Comparison of ENCODE assay signal across 16 cellular contexts in the genomic region with DNA sequence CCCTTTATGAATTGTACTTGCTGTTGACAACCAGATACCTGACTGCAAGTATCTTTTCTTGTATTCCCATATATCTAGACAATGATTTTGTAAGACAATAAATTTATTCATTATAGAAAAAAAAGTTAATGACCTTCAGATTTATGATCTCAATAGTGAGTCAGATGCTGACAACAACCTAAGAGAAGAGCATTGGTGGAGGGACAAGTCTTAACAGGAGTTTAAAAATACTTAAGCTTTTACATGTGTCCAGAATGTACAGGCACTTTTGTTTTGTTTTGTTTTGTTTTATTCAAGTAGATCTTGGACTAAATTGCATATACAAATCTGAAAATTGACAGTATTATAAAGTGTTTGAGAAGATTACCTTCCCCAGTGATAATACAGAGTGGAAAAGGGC.
DNase-seq lines count a peak whose midpoint lies in the region; FAIRE-seq and TF ChIP-seq lines count a peak whose summit lies in the region.
"Had no signal": no experiment of that assay in that cellular context is flagged by ENCODE, and none has a peak within 500 bp of the region (broad histone marks: within the 10 kb centered on the region; RNA-seq: fewer than 3 reads in every experiment).

No MANE protein-coding gene starts in this region.

- H4K20me1 ChIP-seq in smooth muscle cell (ENCODE audit: low read depth) = no peaks in the 10 kb centered on the region
- H4K20me1 ChIP-seq: BLaER1 had no signal

- H3K27me3 ChIP-seq in breast epithelium (no peaks in the 10 kb centered on the region), bronchial epithelial cell (ENCODE audit: control insufficient read depth, insufficient read depth, low read length) (no peaks in the 10 kb centered on the region), smooth muscle cell (ENCODE audit: low read depth) (peaks cover 4% of the 10 kb centered on the region)
- H3K27me3 ChIP-seq: BLaER1 had no signal

- H3K4me2 ChIP-seq in smooth muscle cell = no peak overlapping the region
- H3K4me2 ChIP-seq: BLaER1 had no signal

- H3K36me3 Mint-ChIP-seq in MCF 10A (ENCODE audit: insufficient read depth, unreplicated experiment) = no peaks in the 10 kb centered on the region
- no peaks in the 10 kb centered on the region for H3K36me3 Mint-ChIP-seq in activated naive CD4-positive, alpha-beta T cell treated with anti-CD3 and anti-CD28 coated beads, Interleukin-2, amount 10 ng/mL, durations not matched to agents 7 days and 5 days
- H3K36me3 Mint-ChIP-seq: CD14-positive monocyte; CD4-positive, alpha-beta memory T cell had no signal

- no peak for FAIRE-seq in bronchial epithelial cell (lab: Jason Lieb, UNC)
- FAIRE-seq: H1 had no signal

- no peaks in the 10 kb centered on the region for H3F3A ChIP-seq in smooth muscle cell (ENCODE audit: low read depth)

- peaks cover 13% of the 10 kb centered on the region for H3K4me1 Mint-ChIP-seq in MCF 10A (ENCODE audit: insufficient read depth, unreplicated experiment)
- H3K4me1 Mint-ChIP-seq in activated naive CD4-positive, alpha-beta T cell treated with anti-CD3 and anti-CD28 coated beads, Interleukin-2, amount 10 ng/mL, durations not matched to agents 7 days and 5 days = no peaks in the 10 kb centered on the region
- H3K4me1 Mint-ChIP-seq: CD14-positive monocyte; CD4-positive, alpha-beta memory T cell had no signal

- no peaks in the 10 kb centered on the region for H3K9me3 ChIP-seq in breast epithelium
- H3K9me3 ChIP-seq in smooth muscle cell (replicated peaks; ENCODE audit: low read depth) = no peaks in the 10 kb centered on the region
- H3K9me3 ChIP-seq: BLaER1 had no signal

- H3K4me3 Mint-ChIP-seq in MCF 10A (ENCODE audit: unreplicated experiment) = no peak overlapping the region
- H3K4me3 Mint-ChIP-seq in activated naive CD4-positive, alpha-beta T cell treated with anti-CD3 and anti-CD28 coated beads, Interleukin-2, amount 10 ng/mL, durations not matched to agents 7 days and 5 days = no peak overlapping the region
- H3K4me3 Mint-ChIP-seq: CD14-positive monocyte; CD4-positive, alpha-beta memory T cell; H9 had no signal

- no TSS peak for BruUV-seq in MCF 10A (replicated peaks; lab: Mats Ljungman, UMichigan)

- H3K27me3 Mint-ChIP-seq in MCF 10A (ENCODE audit: insufficient read depth, unreplicated experiment) = no peaks in the 10 kb centered on the region
- H3K27me3 Mint-ChIP-seq in activated naive CD4-positive, alpha-beta T cell treated with anti-CD3 and anti-CD28 coated beads, Interleukin-2, amount 10 ng/mL, durations not matched to agents 7 days and 5 days = no peaks in the 10 kb centered on the region

- no peak for TF ChIP-seq CTCF in MCF 10A (IDR thresholded peaks at IDR 0.05; ENCODE audit: unreplicated experiment)
- no peak for TF ChIP-seq CTCF in breast epithelium (IDR thresholded peaks at IDR 0.05)
- no peak for TF ChIP-seq CTCF in RWPE1 (conservative IDR thresholded peaks at IDR 0.05; ENCODE audit: low read depth)
- TF ChIP-seq CTCF in bronchial epithelial cell (IDR thresholded peaks at IDR 0.05; ENCODE audit: insufficient read depth, low read length, severe bottlenecking) = no peak
- TF ChIP-seq CTCF in smooth muscle cell (IDR thresholded peaks at IDR 0.05; ENCODE audit: borderline replicate concordance, insufficient read depth, poor library complexity, severe bottlenecking) = no peak

- intact Hi-C loops in MCF 10A (cut with micrococcal nuclease) = no loop called here
- intact Hi-C loops in breast epithelium (cut with DNase I; ENCODE audit: low total_unique reads) = no loop called here

- CTCF ChIA-PET in MCF 10A (lab: Yijun Ruan, JAX) (interaction anchor here (0.6 kb wide), 1 partner anchor 85 kb away, joined by 3 read pairs; no protein-coding TSS in a partner anchor), RWPE1 (lab: Yijun Ruan, JAX) (interaction anchor here (0.7 kb wide), 1 partner anchor 160 kb away, joined by 3 read pairs; no protein-coding TSS in a partner anchor)
- CTCF ChIA-PET in activated naive CD4-positive, alpha-beta T cell treated with anti-CD3 and anti-CD28 coated beads, Interleukin-2, amount 10 ng/mL, durations not matched to agents 7 days and 5 days (lab: Charles Lee) = no interaction called here

- DNase-seq in MCF 10A (ENCODE audit: unreplicated experiment) (peak; percentile 26), breast epithelium (ENCODE audit: low spot score in 2 of 2) (no peak), RWPE1 (ENCODE audit: low spot score) (peak; percentile 26), bronchial epithelial cell (ENCODE audit: low read depth) (peak; percentile 53), smooth muscle cell (lab: John Stamatoyannopoulos, UW; ENCODE audit: unreplicated experiment) (no peak), NCI-H446 treated with DMSO at 0.1 percent for 48 hours (lab: John Stamatoyannopoulos, UW) (no peak), T-helper 2 cell (no peak)
- no peak for DNase-seq in activated naive CD4-positive, alpha-beta T cell treated with anti-CD3 and anti-CD28 coated beads, Interleukin-2, amount 10 ng/mL, durations not matched to agents 7 days and 5 days
- DNase-seq: 8988T; CD4-positive, alpha-beta memory T cell; DMS79 treated with DMSO at 0.1 percent for 48 hours; GF-D8; H9 had no signal

- no peak for TF ChIP-seq POLR2A in breast epithelium (IDR thresholded peaks at IDR 0.05)

- no peak overlapping the region for H3K9ac ChIP-seq in smooth muscle cell (ENCODE audit: low read depth)
- H3K9ac ChIP-seq: BLaER1 had no signal

- H3K27ac Mint-ChIP-seq in MCF 10A (ENCODE audit: low read depth, unreplicated experiment) = peak overlapping the region; percentile 60
- no peak overlapping the region for H3K27ac Mint-ChIP-seq in activated naive CD4-positive, alpha-beta T cell treated with anti-CD3 and anti-CD28 coated beads, Interleukin-2, amount 10 ng/mL, durations not matched to agents 7 days and 5 days
- H3K27ac Mint-ChIP-seq: CD14-positive monocyte; CD4-positive, alpha-beta memory T cell; H9 had no signal

- POLR2A ChIA-PET in MCF 10A (lab: Yijun Ruan, JAX) = interaction anchor here (0.7 kb wide), 2 partner anchors 27 to 465 kb away, joined by 3 read pairs; no protein-coding TSS in a partner anchor
- POLR2A ChIA-PET in RWPE1 (lab: Yijun Ruan, JAX; ENCODE audit: low non-redundant PET) = no interaction called here

- H3K4me1 ChIP-seq in breast epithelium (no peaks in the 10 kb centered on the region), smooth muscle cell (ENCODE audit: low read depth) (no peaks in the 10 kb centered on the region)

- H3K4me3 ChIP-seq in breast epithelium = no peak overlapping the region
- no peak overlapping the region for H3K4me3 ChIP-seq in bronchial epithelial cell (ENCODE audit: low read depth, low read length)
- H3K4me3 ChIP-seq in smooth muscle cell = no peak overlapping the region
- H3K4me3 ChIP-seq: BLaER1 had no signal

- H3K9me3 Mint-ChIP-seq in MCF 10A (ENCODE audit: unreplicated experiment) = no peaks in the 10 kb centered on the region
- no peaks in the 10 kb centered on the region for H3K9me3 Mint-ChIP-seq in activated naive CD4-positive, alpha-beta T cell treated with anti-CD3 and anti-CD28 coated beads, Interleukin-2, amount 10 ng/mL, durations not matched to agents 7 days and 5 days
- H3K9me3 Mint-ChIP-seq: CD4-positive, alpha-beta memory T cell; H9 had no signal

- no peaks in the 10 kb centered on the region for H3K79me2 ChIP-seq in smooth muscle cell (ENCODE audit: low read depth)

- H3K27ac ChIP-seq in breast epithelium = no peak overlapping the region
- no peak overlapping the region for H3K27ac ChIP-seq in RWPE1
- peak overlapping the region; percentile 43 for H3K27ac ChIP-seq in smooth muscle cell (ENCODE audit: low read depth)
- H3K27ac ChIP-seq: BLaER1 had no signal

- no peaks in the 10 kb centered on the region for H3K36me3 ChIP-seq in breast epithelium
- H3K36me3 ChIP-seq in bronchial epithelial cell (ENCODE audit: control insufficient read depth, insufficient read depth, low read length) = no peaks in the 10 kb centered on the region
- H3K36me3 ChIP-seq in smooth muscle cell (ENCODE audit: low read depth) = no peaks in the 10 kb centered on the region
- H3K36me3 ChIP-seq: BLaER1 had no signal

- H2AFZ ChIP-seq in smooth muscle cell (ENCODE audit: low read depth) = no peak overlapping the region

Comparison
In these comparisons a context has a peak if more than half of its experiments do, and no peak if none do; other contexts are left out.
1. DNase-seq: peak in MCF 10A (single experiment), RWPE1 (single experiment) and bronchial epithelial cell (single experiment); none in breast epithelium (0 of 2), smooth muscle cell (single experiment), activated naive CD4-positive, alpha-beta T cell treated with anti-CD3 and anti-CD28 coated beads, Interleukin-2, amount 10 ng/mL, durations not matched to agents 7 days and 5 days (single experiment), NCI-H446 treated with DMSO at 0.1 percent for 48 hours (single experiment) and T-helper 2 cell (0 of 5).